1 cellular context compared by ENCODE assay signal in the genomic region with DNA sequence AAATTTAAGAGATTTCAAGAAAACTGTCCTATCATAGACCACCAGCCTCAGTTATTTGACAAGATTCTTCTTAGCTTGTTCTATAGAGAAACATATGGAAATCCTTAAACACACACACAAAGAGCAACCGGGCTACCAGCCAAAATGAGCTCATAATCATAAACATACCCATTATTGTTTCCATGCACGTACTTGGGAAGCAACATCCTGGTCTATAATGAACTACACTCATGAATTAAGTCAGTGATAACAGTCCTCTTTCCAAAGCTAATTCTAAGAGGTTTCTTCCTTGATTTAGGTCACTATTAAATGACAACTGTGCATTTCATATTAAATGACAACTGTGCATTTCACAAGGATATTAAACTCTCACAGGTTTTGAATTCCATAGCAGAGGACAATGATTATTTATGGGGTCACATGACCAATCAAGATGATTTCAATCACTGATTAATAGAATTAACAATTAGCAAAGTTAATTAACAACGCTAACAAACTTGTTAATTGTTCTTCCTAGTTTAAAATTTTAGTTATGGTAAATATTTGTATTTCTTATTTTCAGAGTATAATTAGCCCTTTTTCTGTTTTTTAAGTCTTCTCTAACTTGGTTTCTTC.
TF ChIP-seq lines count a peak whose summit lies in the region.

No MANE protein-coding gene starts in this region.

TF ChIP-seq in GM23338, 12 proteins besides CTCF, POLR2A, EP300 and RAD21 (continued from another document):
- TF ChIP-seq, protein P1, sequence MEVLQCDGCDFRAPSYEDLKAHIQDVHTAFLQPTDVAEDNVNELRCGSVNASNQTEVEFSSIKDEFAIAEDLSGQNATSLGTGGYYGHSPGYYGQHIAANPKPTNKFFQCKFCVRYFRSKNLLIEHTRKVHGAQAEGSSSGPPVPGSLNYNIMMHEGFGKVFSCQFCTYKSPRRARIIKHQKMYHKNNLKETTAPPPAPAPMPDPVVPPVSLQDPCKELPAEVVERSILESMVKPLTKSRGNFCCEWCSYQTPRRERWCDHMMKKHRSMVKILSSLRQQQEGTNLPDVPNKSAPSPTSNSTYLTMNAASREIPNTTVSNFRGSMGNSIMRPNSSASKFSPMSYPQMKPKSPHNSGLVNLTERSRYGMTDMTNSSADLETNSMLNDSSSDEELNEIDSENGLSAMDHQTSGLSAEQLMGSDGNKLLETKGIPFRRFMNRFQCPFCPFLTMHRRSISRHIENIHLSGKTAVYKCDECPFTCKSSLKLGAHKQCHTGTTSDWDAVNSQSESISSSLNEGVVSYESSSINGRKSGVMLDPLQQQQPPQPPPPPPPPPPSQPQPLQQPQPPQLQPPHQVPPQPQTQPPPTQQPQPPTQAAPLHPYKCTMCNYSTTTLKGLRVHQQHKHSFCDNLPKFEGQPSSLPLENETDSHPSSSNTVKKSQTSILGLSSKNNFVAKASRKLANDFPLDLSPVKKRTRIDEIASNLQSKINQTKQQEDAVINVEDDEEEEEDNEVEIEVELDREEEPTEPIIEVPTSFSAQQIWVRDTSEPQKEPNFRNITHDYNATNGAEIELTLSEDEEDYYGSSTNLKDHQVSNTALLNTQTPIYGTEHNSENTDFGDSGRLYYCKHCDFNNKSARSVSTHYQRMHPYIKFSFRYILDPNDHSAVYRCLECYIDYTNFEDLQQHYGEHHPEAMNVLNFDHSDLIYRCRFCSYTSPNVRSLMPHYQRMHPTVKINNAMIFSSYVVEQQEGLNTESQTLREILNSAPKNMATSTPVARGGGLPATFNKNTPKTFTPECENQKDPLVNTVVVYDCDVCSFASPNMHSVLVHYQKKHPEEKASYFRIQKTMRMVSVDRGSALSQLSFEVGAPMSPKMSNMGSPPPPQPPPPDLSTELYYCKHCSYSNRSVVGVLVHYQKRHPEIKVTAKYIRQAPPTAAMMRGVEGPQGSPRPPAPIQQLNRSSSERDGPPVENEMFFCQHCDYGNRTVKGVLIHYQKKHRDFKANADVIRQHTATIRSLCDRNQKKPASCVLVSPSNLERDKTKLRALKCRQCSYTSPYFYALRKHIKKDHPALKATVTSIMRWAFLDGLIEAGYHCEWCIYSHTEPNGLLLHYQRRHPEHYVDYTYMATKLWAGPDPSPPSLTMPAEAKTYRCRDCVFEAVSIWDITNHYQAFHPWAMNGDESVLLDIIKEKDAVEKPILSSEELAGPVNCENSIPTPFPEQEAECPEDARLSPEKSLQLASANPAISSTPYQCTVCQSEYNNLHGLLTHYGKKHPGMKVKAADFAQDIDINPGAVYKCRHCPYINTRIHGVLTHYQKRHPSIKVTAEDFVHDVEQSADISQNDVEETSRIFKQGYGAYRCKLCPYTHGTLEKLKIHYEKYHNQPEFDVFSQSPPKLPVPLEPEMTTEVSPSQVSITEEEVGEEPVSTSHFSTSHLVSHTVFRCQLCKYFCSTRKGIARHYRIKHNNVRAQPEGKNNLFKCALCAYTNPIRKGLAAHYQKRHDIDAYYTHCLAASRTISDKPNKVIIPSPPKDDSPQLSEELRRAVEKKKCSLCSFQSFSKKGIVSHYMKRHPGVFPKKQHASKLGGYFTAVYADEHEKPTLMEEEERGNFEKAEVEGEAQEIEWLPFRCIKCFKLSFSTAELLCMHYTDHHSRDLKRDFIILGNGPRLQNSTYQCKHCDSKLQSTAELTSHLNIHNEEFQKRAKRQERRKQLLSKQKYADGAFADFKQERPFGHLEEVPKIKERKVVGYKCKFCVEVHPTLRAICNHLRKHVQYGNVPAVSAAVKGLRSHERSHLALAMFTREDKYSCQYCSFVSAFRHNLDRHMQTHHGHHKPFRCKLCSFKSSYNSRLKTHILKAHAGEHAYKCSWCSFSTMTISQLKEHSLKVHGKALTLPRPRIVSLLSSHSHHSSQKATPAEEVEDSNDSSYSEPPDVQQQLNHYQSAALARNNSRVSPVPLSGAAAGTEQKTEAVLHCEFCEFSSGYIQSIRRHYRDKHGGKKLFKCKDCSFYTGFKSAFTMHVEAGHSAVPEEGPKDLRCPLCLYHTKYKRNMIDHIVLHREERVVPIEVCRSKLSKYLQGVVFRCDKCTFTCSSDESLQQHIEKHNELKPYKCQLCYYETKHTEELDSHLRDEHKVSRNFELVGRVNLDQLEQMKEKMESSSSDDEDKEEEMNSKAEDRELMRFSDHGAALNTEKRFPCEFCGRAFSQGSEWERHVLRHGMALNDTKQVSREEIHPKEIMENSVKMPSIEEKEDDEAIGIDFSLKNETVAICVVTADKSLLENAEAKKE (CRISPR knock-in tag; IDR thresholded peaks at IDR 0.05): no peak
- TF ChIP-seq ZNF331 (CRISPR knock-in tag; IDR thresholded peaks at IDR 0.05; ENCODE audit: low read depth) (no peak), POLR2AphosphoS5 (IDR thresholded peaks at IDR 0.05; ENCODE audit: low read depth) (no peak)
- TF ChIP-seq, protein P2, sequence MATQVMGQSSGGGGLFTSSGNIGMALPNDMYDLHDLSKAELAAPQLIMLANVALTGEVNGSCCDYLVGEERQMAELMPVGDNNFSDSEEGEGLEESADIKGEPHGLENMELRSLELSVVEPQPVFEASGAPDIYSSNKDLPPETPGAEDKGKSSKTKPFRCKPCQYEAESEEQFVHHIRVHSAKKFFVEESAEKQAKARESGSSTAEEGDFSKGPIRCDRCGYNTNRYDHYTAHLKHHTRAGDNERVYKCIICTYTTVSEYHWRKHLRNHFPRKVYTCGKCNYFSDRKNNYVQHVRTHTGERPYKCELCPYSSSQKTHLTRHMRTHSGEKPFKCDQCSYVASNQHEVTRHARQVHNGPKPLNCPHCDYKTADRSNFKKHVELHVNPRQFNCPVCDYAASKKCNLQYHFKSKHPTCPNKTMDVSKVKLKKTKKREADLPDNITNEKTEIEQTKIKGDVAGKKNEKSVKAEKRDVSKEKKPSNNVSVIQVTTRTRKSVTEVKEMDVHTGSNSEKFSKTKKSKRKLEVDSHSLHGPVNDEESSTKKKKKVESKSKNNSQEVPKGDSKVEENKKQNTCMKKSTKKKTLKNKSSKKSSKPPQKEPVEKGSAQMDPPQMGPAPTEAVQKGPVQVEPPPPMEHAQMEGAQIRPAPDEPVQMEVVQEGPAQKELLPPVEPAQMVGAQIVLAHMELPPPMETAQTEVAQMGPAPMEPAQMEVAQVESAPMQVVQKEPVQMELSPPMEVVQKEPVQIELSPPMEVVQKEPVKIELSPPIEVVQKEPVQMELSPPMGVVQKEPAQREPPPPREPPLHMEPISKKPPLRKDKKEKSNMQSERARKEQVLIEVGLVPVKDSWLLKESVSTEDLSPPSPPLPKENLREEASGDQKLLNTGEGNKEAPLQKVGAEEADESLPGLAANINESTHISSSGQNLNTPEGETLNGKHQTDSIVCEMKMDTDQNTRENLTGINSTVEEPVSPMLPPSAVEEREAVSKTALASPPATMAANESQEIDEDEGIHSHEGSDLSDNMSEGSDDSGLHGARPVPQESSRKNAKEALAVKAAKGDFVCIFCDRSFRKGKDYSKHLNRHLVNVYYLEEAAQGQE (IDR thresholded peaks at IDR 0.05; ENCODE audit: unreplicated experiment): no peak
